In genomic region chr14:53093206-53093605, GRCh38 we compare ENCODE assay signal across 27 cellular contexts. TPM values are rescaled to one million over a fixed set of nuclear protein-coding genes. Genes with fewer than 3 reads are reported as not detected.
DNase-seq lines count a peak whose midpoint lies in the region; ATAC-seq and FAIRE-seq lines count a peak whose summit lies in the region.
"Had no signal": no experiment of that assay in that cellular context is flagged by ENCODE, and none has a peak within 500 bp of the region (broad histone marks: within the 10 kb centered on the region; RNA-seq: fewer than 3 reads in every experiment).

No MANE protein-coding gene starts in this region.

- CTCF ChIA-PET in activated naive CD4-positive, alpha-beta T cell treated with anti-CD3 and anti-CD28 coated beads for 36 hours (lab: Charles Lee): interaction anchor here (0.6 to 1.7 kb wide), 5 partner anchors 9 to 244 kb away, joined by 3 to 6 read pairs (median 3); no protein-coding TSS in a partner anchor
- CTCF ChIA-PET in activated CD4-positive, alpha-beta memory T cell treated with anti-CD3 and anti-CD28 coated beads, Interleukin-2, amount 10 ng/mL, durations not matched to agents 7 days and 5 days (lab: Charles Lee): no interaction called here

- no peaks in the 10 kb centered on the region for H3K27me3 ChIP-seq in H7 (ENCODE audit: control insufficient read depth, insufficient read depth, low read length)

- H3K27ac Mint-ChIP-seq in activated naive CD4-positive, alpha-beta T cell treated with anti-CD3 and anti-CD28 coated beads for 36 hours: peak overlapping the region; percentile 41
- H3K27ac Mint-ChIP-seq in activated naive CD4-positive, alpha-beta T cell treated with anti-CD3 and anti-CD28 coated beads, Interleukin-2, amount 50 U/mL, for 72 hours: no peak overlapping the region
- H3K27ac Mint-ChIP-seq in stimulated activated naive CD8-positive, alpha-beta T cell treated with anti-CD3 and anti-CD28 coated beads, Interleukin-15, amount 100 ng/mL, for 72 hours: peak overlapping the region; percentile 71 to 92
- H3K27ac Mint-ChIP-seq in activated CD4-positive, alpha-beta memory T cell treated with anti-CD3 and anti-CD28 coated beads, Interleukin-2, amount 10 ng/mL, durations not matched to agents 7 days and 5 days: no peak overlapping the region

- peak; percentile 40 for FAIRE-seq in TTC549 (lab: Jason Lieb, UNC)
- FAIRE-seq: A549, GM12891, keratinocyte had no signal

- H3K36me3 Mint-ChIP-seq in activated naive CD4-positive, alpha-beta T cell treated with anti-CD3 and anti-CD28 coated beads for 36 hours (ENCODE audit: low read depth): peaks cover 38% of the 10 kb centered on the region
- peaks cover 28 to 39% of the 10 kb centered on the region in 2 donors for H3K36me3 Mint-ChIP-seq in activated naive CD4-positive, alpha-beta T cell treated with anti-CD3 and anti-CD28 coated beads, Interleukin-2, amount 50 U/mL, for 72 hours
- peaks cover 55% of the 10 kb centered on the region for H3K36me3 Mint-ChIP-seq in activated CD4-positive, alpha-beta memory T cell treated with anti-CD3 and anti-CD28 coated beads, Interleukin-2, amount 10 ng/mL, durations not matched to agents 7 days and 5 days (ENCODE audit: low read depth)

- H3K4me3 ChIP-seq in H7 (ENCODE audit: insufficient read depth, low read depth, low read length): no peak overlapping the region
- H3K4me3 ChIP-seq: A549, lung had no signal

- intact Hi-C loops in activated naive CD4-positive, alpha-beta T cell treated with anti-CD3 and anti-CD28 coated beads for 36 hours (cut with micrococcal nuclease): no loop called here

- ATAC-seq in activated naive CD4-positive, alpha-beta T cell treated with anti-CD3 and anti-CD28 coated beads, Interleukin-2, amount 50 U/mL, for 72 hours: no peak
- peak; percentile 74 for ATAC-seq in stimulated activated naive CD8-positive, alpha-beta T cell treated with anti-CD3 and anti-CD28 coated beads, Interleukin-15, amount 100 ng/mL, for 72 hours
- ATAC-seq: A549, esophagus mucosa had no signal

- POLR2A ChIA-PET in activated CD4-positive, alpha-beta memory T cell treated with anti-CD3 and anti-CD28 coated beads, Interleukin-2, amount 10 ng/mL, durations not matched to agents 7 days and 5 days (lab: Charles Lee): interaction anchor here (1.4 kb wide), 1 partner anchor 58 kb away, joined by 3 read pairs; no protein-coding TSS in a partner anchor

- H3K36me3 ChIP-seq in H7 (replicated peaks; ENCODE audit: control insufficient read depth, insufficient read depth, low read length): no peaks in the 10 kb centered on the region

- H3K4me3 Mint-ChIP-seq in activated naive CD4-positive, alpha-beta T cell treated with anti-CD3 and anti-CD28 coated beads for 36 hours: no peak overlapping the region
- no peak overlapping the region for H3K4me3 Mint-ChIP-seq in stimulated activated naive CD8-positive, alpha-beta T cell treated with anti-CD3 and anti-CD28 coated beads, Interleukin-15, amount 100 ng/mL, for 72 hours
- no peak overlapping the region for H3K4me3 Mint-ChIP-seq in activated CD4-positive, alpha-beta memory T cell treated with anti-CD3 and anti-CD28 coated beads, Interleukin-2, amount 10 ng/mL, durations not matched to agents 7 days and 5 days
- H3K4me3 Mint-ChIP-seq: CD4-positive, alpha-beta memory T cell had no signal

- H3K9me3 Mint-ChIP-seq in activated naive CD4-positive, alpha-beta T cell treated with anti-CD3 and anti-CD28 coated beads for 36 hours: peaks cover 2% of the 10 kb centered on the region
- H3K9me3 Mint-ChIP-seq in activated naive CD4-positive, alpha-beta T cell treated with anti-CD3 and anti-CD28 coated beads, Interleukin-2, amount 50 U/mL, for 72 hours: peaks cover 0 to 5% of the 10 kb centered on the region in 2 donors
- H3K9me3 Mint-ChIP-seq in stimulated activated naive CD8-positive, alpha-beta T cell treated with anti-CD3 and anti-CD28 coated beads, Interleukin-15, amount 100 ng/mL, for 72 hours: peaks cover 0 to 13% of the 10 kb centered on the region in 2 donors
- peaks cover 6% of the 10 kb centered on the region for H3K9me3 Mint-ChIP-seq in activated CD4-positive, alpha-beta memory T cell treated with anti-CD3 and anti-CD28 coated beads, Interleukin-2, amount 10 ng/mL, durations not matched to agents 7 days and 5 days

- peak; percentile 27 for DNase-seq in activated naive CD4-positive, alpha-beta T cell treated with anti-CD3 and anti-CD28 coated beads for 36 hours
- no peak for DNase-seq in activated naive CD4-positive, alpha-beta T cell treated with anti-CD3 and anti-CD28 coated beads, Interleukin-2, amount 50 U/mL, for 72 hours (ENCODE audit: low spot score in 2 of 2)
- DNase-seq in fibroblast of peridontal ligament (ENCODE audit: extremely low read depth) (peak; percentile 89), H7 (no peak), NK-92 (lab: John Stamatoyannopoulos, UW; ENCODE audit: unreplicated experiment) (no peak)
- no peak for DNase-seq in stimulated activated naive CD8-positive, alpha-beta T cell treated with anti-CD3 and anti-CD28 coated beads, Interleukin-15, amount 100 ng/mL, for 72 hours
- no peak for DNase-seq in activated CD4-positive, alpha-beta memory T cell treated with anti-CD3 and anti-CD28 coated beads, Interleukin-2, amount 10 ng/mL, durations not matched to agents 7 days and 5 days
- DNase-seq: activated CD4-positive, alpha-beta T cell treated with anti-CD3 and anti-CD28 coated beads for 48 hours; activated CD8-positive, alpha-beta memory T cell treated with anti-CD3 and anti-CD28 coated beads, Interleukin-2, amount 50 U/mL, for 4 hours; aorta; CD4-positive, alpha-beta memory T cell; cerebellar nuclear complex; DMS153; effector CD8-positive, alpha-beta T cell; GF-D8; NCI-H2227 treated with DMSO at 0.1 percent for 48 hours; NCI-H748 treated with DMSO at 0.1 percent for 48 hours; OCI-M1; retina; Right ventricle myocardium superior; stimulated activated CD4-positive, alpha-beta T cell treated with anti-CD3 and anti-CD28 coated beads, Interleukin-12 subunit alpha, Interleukin-12 subunit beta, amount 100 ng/mL, for 4 hours had no signal

- peaks cover 7% of the 10 kb centered on the region for H3K4me1 Mint-ChIP-seq in activated naive CD4-positive, alpha-beta T cell treated with anti-CD3 and anti-CD28 coated beads for 36 hours (ENCODE audit: low read depth)
- H3K4me1 Mint-ChIP-seq in stimulated activated naive CD8-positive, alpha-beta T cell treated with anti-CD3 and anti-CD28 coated beads, Interleukin-15, amount 100 ng/mL, for 72 hours: peaks cover 18% of the 10 kb centered on the region
- H3K4me1 Mint-ChIP-seq in activated CD4-positive, alpha-beta memory T cell treated with anti-CD3 and anti-CD28 coated beads, Interleukin-2, amount 10 ng/mL, durations not matched to agents 7 days and 5 days: peaks cover 8% of the 10 kb centered on the region

- no peaks in the 10 kb centered on the region for H3K27me3 Mint-ChIP-seq in activated naive CD4-positive, alpha-beta T cell treated with anti-CD3 and anti-CD28 coated beads for 36 hours (ENCODE audit: low read depth)
- no peaks in the 10 kb centered on the region for H3K27me3 Mint-ChIP-seq in stimulated activated naive CD8-positive, alpha-beta T cell treated with anti-CD3 and anti-CD28 coated beads, Interleukin-15, amount 100 ng/mL, for 72 hours
- H3K27me3 Mint-ChIP-seq in activated CD4-positive, alpha-beta memory T cell treated with anti-CD3 and anti-CD28 coated beads, Interleukin-2, amount 10 ng/mL, durations not matched to agents 7 days and 5 days: no peaks in the 10 kb centered on the region
- H3K27me3 Mint-ChIP-seq: CD4-positive, alpha-beta memory T cell had no signal

RNA-seq across cellular contexts. Expression of gene DDHD1, which starts 59.9 kb away (rescaled TPM):
- 10 to 100 TPM; 20.1 to 20.4 TPM for total RNA-seq in activated naive CD4-positive, alpha-beta T cell treated with anti-CD3 and anti-CD28 coated beads for 36 hours
- total RNA-seq in activated naive CD4-positive, alpha-beta T cell treated with anti-CD3 and anti-CD28 coated beads, Interleukin-2, amount 50 U/mL, for 72 hours: 10 to 100 TPM; 35.3 to 50.1 TPM
- total RNA-seq in H7 (2014; rRNA removed; shearing (Covaris generic)): 8.1 and 12.5 TPM in 2 replicates
- 10 to 100 TPM; 53.6 to 58.5 TPM for total RNA-seq in activated CD4-positive, alpha-beta memory T cell treated with anti-CD3 and anti-CD28 coated beads, Interleukin-2, amount 10 ng/mL, durations not matched to agents 7 days and 5 days

Comparison
In these comparisons a context has a peak if more than half of its experiments do, and no peak if none do; other contexts are left out.
1. DNase-seq: peak in activated naive CD4-positive, alpha-beta T cell treated with anti-CD3 and anti-CD28 coated beads for 36 hours (single experiment) and fibroblast of peridontal ligament (single experiment); none in activated naive CD4-positive, alpha-beta T cell treated with anti-CD3 and anti-CD28 coated beads, Interleukin-2, amount 50 U/mL, for 72 hours (0 of 2), stimulated activated naive CD8-positive, alpha-beta T cell treated with anti-CD3 and anti-CD28 coated beads, Interleukin-15, amount 100 ng/mL, for 72 hours (0 of 2), H7 (single experiment), activated CD4-positive, alpha-beta memory T cell treated with anti-CD3 and anti-CD28 coated beads, Interleukin-2, amount 10 ng/mL, durations not matched to agents 7 days and 5 days (single experiment) and NK-92 (single experiment).
2. H3K27ac Mint-ChIP-seq: peak in activated naive CD4-positive, alpha-beta T cell treated with anti-CD3 and anti-CD28 coated beads for 36 hours (single experiment) and stimulated activated naive CD8-positive, alpha-beta T cell treated with anti-CD3 and anti-CD28 coated beads, Interleukin-15, amount 100 ng/mL, for 72 hours (2 of 2); none in activated naive CD4-positive, alpha-beta T cell treated with anti-CD3 and anti-CD28 coated beads, Interleukin-2, amount 50 U/mL, for 72 hours (0 of 2) and activated CD4-positive, alpha-beta memory T cell treated with anti-CD3 and anti-CD28 coated beads, Interleukin-2, amount 10 ng/mL, durations not matched to agents 7 days and 5 days (single experiment).